Comparison of ENCODE assay signal across 6 cellular contexts in genomic region chr6:13828656-13829301, GRCh38. TPM values are rescaled to one million over a fixed set of nuclear protein-coding genes. Genes with fewer than 3 reads are reported as not detected.
A peak's percentile ranks its signal among the peaks of the same experiment; 100 is the strongest.
DNase-seq lines count a peak whose midpoint lies in the region; ATAC-seq, FAIRE-seq and TF ChIP-seq lines count a peak whose summit lies in the region.
"Not testable (repeated sequence)": the region's sequence is repeated elsewhere in the genome, so short reads cannot be mapped to it uniquely, and the experiment has no call there.

No MANE protein-coding gene starts in this region.

- H3K9me2 ChIP-seq in GM23338 (ENCODE audit: insufficient read depth), result not testable (repeated sequence)

- H3K4me1 ChIP-seq in Caco-2 (peaks cover 30% of the 10 kb centered on the region), HepG2 (ENCODE audit: insufficient read depth, low read length) (peaks cover 35% of the 10 kb centered on the region)
- not testable (repeated sequence) for H3K4me1 ChIP-seq in GM23338 (ENCODE audit: insufficient read depth); K562 (replicated peaks in 1 of 2; ENCODE audit: control insufficient read depth in 2 of 2, insufficient read depth in 2 of 2, low read length in 2 of 2); endodermal cell (ENCODE audit: control insufficient read depth, insufficient read depth, low read length)

- not testable (repeated sequence) for BruUV-seq in Caco-2 (replicated peaks; lab: Mats Ljungman, UMichigan); K562 (replicated peaks; lab: Mats Ljungman, UMichigan); HepG2 (replicated peaks; lab: Mats Ljungman, UMichigan)

- not testable (repeated sequence) for H3K27me3 ChIP-seq in Caco-2 (replicated peaks; ENCODE audit: control insufficient read depth, insufficient read depth, low read length); GM23338 (ENCODE audit: insufficient read depth); K562 (ENCODE audit: control insufficient read depth in 2 of 2, insufficient read depth in 2 of 2, low read length in 2 of 2); endodermal cell (ENCODE audit: control insufficient read depth, insufficient read depth, low read length, poor library complexity, severe bottlenecking); HepG2 (ENCODE audit: control insufficient read depth in 1 of 2, insufficient read depth in 2 of 2, low read length in 2 of 2)

- TF ChIP-seq EP300 in K562 (IDR thresholded peaks at IDR 0.05; ENCODE audit: low read length), result not testable (repeated sequence)
- TF ChIP-seq EP300 in HepG2 (IDR thresholded peaks at IDR 0.05; ENCODE audit: low read depth in 2 of 2, low read length in 2 of 2) (peak in 1 of 2 experiments; percentile 42; a peak in 1 of 4 replicates), HepG2 (CRISPR knock-in tag; IDR thresholded peaks at IDR 0.05; ENCODE audit: borderline replicate concordance) (peak; percentile 45; the same call in 1 of the 2 replicates)

- peak overlapping the region; percentile 73 for H2AFZ ChIP-seq in GM23338
- not testable (repeated sequence) for H2AFZ ChIP-seq in K562 (ENCODE audit: low read depth, low read length); HepG2 (ENCODE audit: low read length)

- H3K36me3 ChIP-seq in Caco-2 (ENCODE audit: control insufficient read depth, insufficient read depth, low read length); GM23338 (ENCODE audit: insufficient read depth); K562 (ENCODE audit: control insufficient read depth, insufficient read depth, low read length); endodermal cell (ENCODE audit: control insufficient read depth, insufficient read depth, low read length); HepG2 (replicated peaks in 1 of 2; ENCODE audit: control insufficient read depth in 1 of 2, insufficient read depth in 2 of 2, low read length in 2 of 2): not testable (repeated sequence)

- in situ Hi-C loops in K562 (cut with MboI); HepG2 (cut with HindIII; ENCODE audit: extremely low pct_ligation_motif_present, low pct_unique_long_range_greater_than_20kb): not testable (repeated sequence)

- H3K27ac ChIP-seq in GM23338 (ENCODE audit: low read depth); K562 (ENCODE audit: extremely low read depth, low read depth, low read length); endodermal cell (ENCODE audit: low read depth, low read length): not testable (repeated sequence)
- peak overlapping the region; percentile 22 for H3K27ac ChIP-seq in HepG2 (ENCODE audit: extremely low read length, insufficient read depth, low read length)

- not testable (repeated sequence) for TF ChIP-seq CTCF in Caco-2 (IDR thresholded peaks at IDR 0.05; ENCODE audit: insufficient read depth in 1 of 2, low read depth in 1 of 2, low read length in 1 of 2, severe bottlenecking in 1 of 2, unreplicated experiment in 1 of 2); GM23338 (conservative IDR thresholded peaks at IDR 0.05; ENCODE audit: low read depth in 2 of 2); K562 (IDR thresholded peaks at IDR 0.05 in 2 of 3, conservative IDR thresholded peaks at IDR 0.05 in 1 of 3; ENCODE audit: insufficient read depth in 2 of 3, low read depth in 1 of 3, low read length in 3 of 3); endodermal cell (conservative IDR thresholded peaks at IDR 0.05); HepG2 (CRISPR knock-in tag; IDR thresholded peaks at IDR 0.05)

- CTCF ChIA-PET in Caco-2 (lab: Charles Lee); K562 (lab: Yijun Ruan, JAX; ENCODE audit: low intra/inter-chr PET ratio); HepG2 (lab: Yijun Ruan, JAX; ENCODE audit: low intra/inter-chr PET ratio, low total read pairs): not testable (repeated sequence)

- TF ChIP-seq RAD21 in K562 (CRISPR knock-in tag; conservative IDR thresholded peaks at IDR 0.05 in 1 of 2, IDR thresholded peaks at IDR 0.05 in 1 of 2); HepG2 (CRISPR knock-in tag; IDR thresholded peaks at IDR 0.05): not testable (repeated sequence)

- H3K27me3 Mint-ChIP-seq in Caco-2 (ENCODE audit: insufficient read depth, unreplicated experiment); GM23338 (ENCODE audit: insufficient read depth, low read depth, poor library complexity); endodermal cell (ENCODE audit: insufficient read depth): not testable (repeated sequence)

- peaks cover 24% of the 10 kb centered on the region for H3K36me3 Mint-ChIP-seq in Caco-2 (ENCODE audit: insufficient read depth, unreplicated experiment)
- H3K36me3 Mint-ChIP-seq in GM23338 (ENCODE audit: low read depth); endodermal cell (ENCODE audit: low read depth): not testable (repeated sequence)

- peaks cover 26% of the 10 kb centered on the region for H3K9me3 ChIP-seq in Caco-2
- H3K9me3 ChIP-seq in K562 (replicated peaks; ENCODE audit: control insufficient read depth, insufficient read depth, low read depth, low read length), result not testable (repeated sequence)
- H3K9me3 ChIP-seq in endodermal cell (ENCODE audit: control insufficient read depth, low read length), result peaks cover 25% of the 10 kb centered on the region
- peaks cover 12% of the 10 kb centered on the region; the same call in 1 of the 2 replicates for H3K9me3 ChIP-seq in HepG2 (ENCODE audit: low read length)

- H3K9ac ChIP-seq in K562 (ENCODE audit: insufficient read depth in 1 of 2, low read depth in 2 of 2, low read length in 2 of 2); endodermal cell (ENCODE audit: extremely low read depth, low read length, poor library complexity, severe bottlenecking); HepG2 (ENCODE audit: insufficient read depth, low read depth, low read length): not testable (repeated sequence)

- ATAC-seq in GM23338, K562, HepG2: not testable (repeated sequence)

- H3K4me3 ChIP-seq in Caco-2 (ENCODE audit: low read depth, low read length); GM23338; K562; HepG2 (replicated peaks in 1 of 3; ENCODE audit: insufficient read depth in 1 of 3, low read depth in 2 of 3, low read length in 3 of 3): not testable (repeated sequence)
- peak overlapping the region; percentile 53 for H3K4me3 ChIP-seq in endodermal cell (ENCODE audit: low read length)

- FAIRE-seq in K562 (lab: Jason Lieb, UNC); HepG2 (lab: Jason Lieb, UNC): not testable (repeated sequence)

- H3K4me1 Mint-ChIP-seq in Caco-2 (ENCODE audit: low read depth, unreplicated experiment), result peaks cover 18% of the 10 kb centered on the region
- not testable (repeated sequence) for H3K4me1 Mint-ChIP-seq in GM23338, endodermal cell

- not testable (repeated sequence) for H3K79me2 ChIP-seq in GM23338 (replicated peaks; ENCODE audit: insufficient read depth); K562 (ENCODE audit: control insufficient read depth, insufficient read depth, low read length); HepG2 (ENCODE audit: insufficient read depth, low read length)

- H3K9me1 ChIP-seq in K562 (ENCODE audit: control insufficient read depth, insufficient read depth, low read length), result not testable (repeated sequence)

- peak overlapping the region; percentile 90 for H3K27ac Mint-ChIP-seq in Caco-2 (ENCODE audit: unreplicated experiment)
- H3K27ac Mint-ChIP-seq in GM23338, endodermal cell: not testable (repeated sequence)

- H3F3A ChIP-seq in GM23338 (replicated peaks; ENCODE audit: low read depth), result not testable (repeated sequence)

- not testable (repeated sequence) for H3K4me2 ChIP-seq in GM23338; K562 (ENCODE audit: insufficient read depth, low read length)
- H3K4me2 ChIP-seq in HepG2 (ENCODE audit: low read depth, low read length), result 0 out of 2 replicates have a peak overlapping the region, but pooled peaks have one; percentile 37

- DNase-seq in Caco-2, result peak; percentile 83 to 89
- DNase-seq in GM23338 (ENCODE audit: low spot score); K562 (ENCODE audit: extremely low read depth in 1 of 4, low spot score in 3 of 4); endodermal cell: not testable (repeated sequence)
- DNase-seq in OCI-M1 (lab: John Stamatoyannopoulos, UW), result peak; percentile 65
- DNase-seq in HepG2 (ENCODE audit: low spot score), result peak; percentile 42

- intact Hi-C loops in Caco-2 (cut with micrococcal nuclease; ENCODE audit: unreplicated experiment), result loop anchor here (1.0 kb wide), 3 partner anchors 14 to 46 kb away; partner anchors contain the start of gene MCUR1
- intact Hi-C loops in K562 (cut with micrococcal nuclease); HepG2 (cut with micrococcal nuclease; ENCODE audit: unreplicated experiment): not testable (repeated sequence)

- POLR2A ChIA-PET in Caco-2 (lab: Charles Lee), result not testable (repeated sequence)
- POLR2A ChIA-PET in K562 (lab: Yijun Ruan, JAX), result interaction anchor here (0.9 kb wide), 1 partner anchor 22 kb away, joined by 3 read pairs; no protein-coding TSS in a partner anchor
- POLR2A ChIA-PET in HepG2 (lab: Yijun Ruan, JAX), result interaction anchor here (2.0 to 4.8 kb wide), 2 partner anchors 11 to 15 kb away, joined by 7 to 29 read pairs; partner anchors contain the start of gene MCUR1

- H4K20me1 ChIP-seq in GM23338 (replicated peaks; ENCODE audit: insufficient read depth); K562 (replicated peaks; ENCODE audit: control insufficient read depth, insufficient read depth, low read length); HepG2 (ENCODE audit: insufficient read depth, low read length): not testable (repeated sequence)

- peaks cover 32% of the 10 kb centered on the region for H3K9me3 Mint-ChIP-seq in Caco-2 (ENCODE audit: unreplicated experiment)
- peaks cover 11% of the 10 kb centered on the region; the same call in 2 of the 3 replicates for H3K9me3 Mint-ChIP-seq in GM23338
- H3K9me3 Mint-ChIP-seq in endodermal cell, result peaks cover 27% of the 10 kb centered on the region

- peak overlapping the region; percentile 29 for H3K4me3 Mint-ChIP-seq in Caco-2 (ENCODE audit: unreplicated experiment)
- not testable (repeated sequence) for H3K4me3 Mint-ChIP-seq in GM23338, endodermal cell

- 58% methylated on average over 11 of the region's 11 CpGs for WGBS in K562 (ENCODE audit: insufficient coverage, low coverage, missing lambda C conversion rate)
- 92 to 95% methylated on average over 9 to 11 of the region's 11 CpGs for WGBS in endodermal cell (ENCODE audit: insufficient coverage in 1 of 2, insufficient read length in 1 of 2), 2 experiments
- WGBS in HepG2 (ENCODE audit: low lambda C conversion rate), result 41% methylated on average over 11 of the region's 11 CpGs

- TF ChIP-seq POLR2A in K562 (conservative IDR thresholded peaks at IDR 0.05); HepG2 (IDR thresholded peaks at IDR 0.05; ENCODE audit: insufficient read depth in 1 of 2, low read depth in 2 of 2, low read length in 2 of 2): not testable (repeated sequence)

RNA-seq across cellular contexts. Expression of gene MCUR1, which starts 14.4 kb away (rescaled TPM):
- total RNA-seq in Caco-2 (2022) (61.2 and 64.8 TPM in 2 replicates), K562 (2014; rRNA removed) (42.2 and 42.5 TPM in 2 replicates), K562 (2014; rRNA removed; fragmentation: Illumina TruSeq; extraction: Trizol) (46.8 and 52.6 TPM in 2 replicates), K562 (2015; rRNA removed; fragmentation: Illumina TruSeq; extraction: Trizol) (52.9 and 55.5 TPM in 2 replicates), K562 (2021) (60.2 and 62.6 TPM in 2 replicates), endodermal cell (10 to 100 TPM; 33.8 to 38.6 TPM), HepG2 (2016; rRNA removed; fragmentation: Illumina TruSeq; extraction: Trizol) (27.6 and 29.6 TPM in 2 replicates)
- total RNA-seq in GM23338 (2014; rRNA removed; shearing (Covaris generic)), result 20.3 and 21.0 TPM in 2 replicates
- polyA plus RNA-seq in GM23338 (2016; fragmentation: Nextera tagmentation; extraction: Ambion mirVana) (63.5 and 65.3 TPM in 2 replicates), K562 (2011; rRNA removed) (20.5 and 27.9 TPM in 2 replicates), K562 (2014; fragmentation: Illumina TruSeq; extraction: Trizol) (28.8 and 34.6 TPM in 2 replicates), K562 (2014; fragmentation: Nextera tagmentation; extraction: Ambion mirVana) (1 to 10 TPM; 5.1 to 7.7 TPM), K562 (2014; rRNA removed) (35.4 and 41.4 TPM in 2 replicates), HepG2 (2011; rRNA removed) (6.5 and 8.0 TPM in 2 replicates)
- 9.3 and 14.6 TPM in 2 replicates for total RNA-seq in K562 (2011; cell fraction: chromatin; rRNA removed; ENCODE audit: low replicate concordance)
- total RNA-seq in K562 (2011; cell fraction: nucleolus; rRNA removed), result 7.3 and 8.6 TPM in 2 replicates
- total RNA-seq in K562 (2011; cell fraction: nucleoplasm; rRNA removed), result 14.8 and 27.5 TPM in 2 replicates
- 17.9 and 19.6 TPM in 2 replicates for polyA plus RNA-seq in K562 (2011; cell fraction: cytosol; rRNA removed)
- 5.9 and 6.6 TPM in 2 replicates for polyA plus RNA-seq in K562 (2011; cell fraction: nucleus; rRNA removed)
- 27.9 and 32.3 TPM in 2 replicates for polyA plus RNA-seq in K562 (2012)
- 22.3 and 25.4 TPM in 2 replicates for polyA minus RNA-seq in K562 (2011; rRNA and poly(A)+ RNA removed)
- polyA minus RNA-seq in K562 (2011; cell fraction: cytosol; rRNA and poly(A)+ RNA removed), result 12.9 and 13.6 TPM in 2 replicates
- 5.7 and 7.9 TPM in 2 replicates for polyA minus RNA-seq in K562 (2011; cell fraction: nucleus; rRNA and poly(A)+ RNA removed)
- 19.4 TPM for polyA plus RNA-seq in endodermal cell (2013, experiment 1 of 2)
- polyA plus RNA-seq in endodermal cell (2013, experiment 2 of 2), result 30.3 TPM
- 53.0 and 63.9 TPM in 2 replicates for total RNA-seq in HepG2 (2016; cell fraction: cytosol; rRNA removed; fragmentation: Illumina TruSeq; extraction: Trizol; ENCODE audit: low read depth)
- total RNA-seq in HepG2 (2016; cell fraction: insoluble cytoplasmic fraction; rRNA removed; fragmentation: Illumina TruSeq; extraction: Trizol), result 21.6 and 28.6 TPM in 2 replicates
- 57.1 and 61.7 TPM in 2 replicates for total RNA-seq in HepG2 (2016; cell fraction: membrane; rRNA removed; fragmentation: Illumina TruSeq; extraction: Trizol)
- 13.6 and 16.9 TPM in 2 replicates for total RNA-seq in HepG2 (2016; cell fraction: nucleus; rRNA removed; fragmentation: Illumina TruSeq; extraction: Trizol)
- 5.1 and 6.7 TPM in 2 replicates for polyA plus RNA-seq in HepG2 (2011; cell fraction: cytosol; rRNA removed)
- polyA plus RNA-seq in HepG2 (2011; cell fraction: nucleus; rRNA removed), result 2.7 and 2.9 TPM in 2 replicates
- polyA plus RNA-seq in HepG2 (2012), result 9.7 and 12.4 TPM in 2 replicates
- 115 and 150 TPM in 2 replicates for polyA plus RNA-seq in HepG2 (2016; cell fraction: cytosol; fragmentation: Illumina TruSeq; extraction: Trizol; ENCODE audit: low read depth)
- polyA plus RNA-seq in HepG2 (2016; cell fraction: insoluble cytoplasmic fraction; fragmentation: Illumina TruSeq; extraction: Trizol; ENCODE audit: low read depth), result 35.0 and 35.4 TPM in 2 replicates
- 81.5 and 91.1 TPM in 2 replicates for polyA plus RNA-seq in HepG2 (2016; cell fraction: membrane; fragmentation: Illumina TruSeq; extraction: Trizol; ENCODE audit: low read depth)
- 29.5 and 30.1 TPM in 2 replicates for polyA plus RNA-seq in HepG2 (2016; cell fraction: nucleus; fragmentation: Illumina TruSeq; extraction: Trizol; ENCODE audit: insufficient read depth, low read depth)
- 6.4 and 12.9 TPM in 2 replicates for polyA minus RNA-seq in HepG2 (2011; rRNA and poly(A)+ RNA removed; ENCODE audit: low replicate concordance)
- 5.0 and 5.7 TPM in 2 replicates for polyA minus RNA-seq in HepG2 (2011; cell fraction: cytosol; rRNA and poly(A)+ RNA removed)
- 10.2 and 13.0 TPM in 2 replicates for polyA minus RNA-seq in HepG2 (2011; cell fraction: nucleus; rRNA and poly(A)+ RNA removed)
